Comparison of ENCODE assay signal across 15 cellular contexts in genomic region chr4:158652920-158653319, GRCh38. TPM values are rescaled to one million over a fixed set of nuclear protein-coding genes. Genes with fewer than 3 reads are reported as not detected.
DNase-seq lines count a peak whose midpoint lies in the region; ATAC-seq and TF ChIP-seq lines count a peak whose summit lies in the region.
"Had no signal": no experiment of that assay in that cellular context is flagged by ENCODE, and none has a peak within 500 bp of the region (broad histone marks: within the 10 kb centered on the region; RNA-seq: fewer than 3 reads in every experiment).

No MANE protein-coding gene starts in this region.

- H3K56ac ChIP-seq in H9 (ENCODE audit: insufficient read length, low read depth, low read length), result no peak overlapping the region

- H3K23me2 ChIP-seq in H9 (ENCODE audit: insufficient read length, low read depth, low read length, poor library complexity, severe bottlenecking), result no peaks in the 10 kb centered on the region

- H3K9me3 ChIP-seq in DND-41 (ENCODE audit: insufficient read depth, low read length, severe bottlenecking), result no peaks in the 10 kb centered on the region
- H3K9me3 ChIP-seq in HCT116 (ENCODE audit: control insufficient read depth in 1 of 2, insufficient read depth in 1 of 2, low read depth in 1 of 2, low read length in 2 of 2), result no peaks in the 10 kb centered on the region
- H3K9me3 ChIP-seq in H9 (ENCODE audit: control insufficient read depth, low read depth, low read length), result no peaks in the 10 kb centered on the region
- H3K9me3 ChIP-seq: esophagus muscularis mucosa, right lobe of liver, testis had no signal

- ATAC-seq in DND-41 (ENCODE audit: insufficient read depth, low read depth), result no peak; the same call in 2 of the 3 replicates
- ATAC-seq in HCT116, result no peak
- ATAC-seq in activated naive CD8-positive, alpha-beta T cell treated with anti-CD3 and anti-CD28 coated beads, Interleukin-2, amount 10 ng/mL, durations not matched to agents 7 days and 5 days (ENCODE audit: low read depth), result no peak
- ATAC-seq: right lobe of liver had no signal

- H2BK15ac ChIP-seq in H9 (ENCODE audit: low read depth, low read length), result no peak overlapping the region

- H3K4me3 ChIP-seq in DND-41 (ENCODE audit: low read depth in 1 of 2, low read length in 2 of 2) (no peak overlapping the region), HCT116 (replicated peaks in 1 of 2; ENCODE audit: low read depth in 1 of 2, low read length in 2 of 2) (no peak overlapping the region)
- H3K4me3 ChIP-seq: esophagus muscularis mucosa, right lobe of liver, testis had no signal

- no peak overlapping the region for H3K27ac ChIP-seq in DND-41 (ENCODE audit: low read length)
- no peak overlapping the region for H3K27ac ChIP-seq in HCT116 (ENCODE audit: low read depth, low read length)
- no peak overlapping the region for H3K27ac ChIP-seq in H9 (ENCODE audit: insufficient read length, low read depth, low read length)
- H3K27ac ChIP-seq: esophagus muscularis mucosa, right lobe of liver, testis had no signal

- peak overlapping the region; percentile 35 for H3K4me3 Mint-ChIP-seq in activated naive CD8-positive, alpha-beta T cell treated with anti-CD3 and anti-CD28 coated beads, Interleukin-2, amount 10 ng/mL, durations not matched to agents 7 days and 5 days
- H3K4me3 Mint-ChIP-seq in neural crest cell (no peak overlapping the region), H9 (no peak overlapping the region)

- TF ChIP-seq RAD21 in HCT116 (IDR thresholded peaks at IDR 0.05; ENCODE audit: low read depth), result no peak

- H3T11ph ChIP-seq in H9 (ENCODE audit: low read length), result no peak overlapping the region

- no peak overlapping the region for H4K91ac ChIP-seq in H9 (ENCODE audit: insufficient read length, low read depth, low read length)

- no peak for TF ChIP-seq POLR2A in HCT116 (IDR thresholded peaks at IDR 0.05; ENCODE audit: borderline replicate concordance, extremely low read depth, insufficient read depth, insufficient read length)

- H3K27me3 Mint-ChIP-seq in activated naive CD8-positive, alpha-beta T cell treated with anti-CD3 and anti-CD28 coated beads, Interleukin-2, amount 10 ng/mL, durations not matched to agents 7 days and 5 days, result no peaks in the 10 kb centered on the region
- H3K27me3 Mint-ChIP-seq in neural crest cell (ENCODE audit: low read depth) (no peaks in the 10 kb centered on the region), H9 (ENCODE audit: low read depth) (peaks cover 5% of the 10 kb centered on the region)

- no peak overlapping the region for H3K4ac ChIP-seq in H9 (ENCODE audit: low read depth, low read length)

- H3K79me1 ChIP-seq in H9 (ENCODE audit: insufficient read depth, low read depth, low read length, poor library complexity, severe bottlenecking), result no peaks in the 10 kb centered on the region

- POLR2A ChIA-PET in HCT116 (lab: Charles Lee), result no interaction called here
- POLR2A ChIA-PET in activated naive CD8-positive, alpha-beta T cell treated with anti-CD3 and anti-CD28 coated beads, Interleukin-2, amount 10 ng/mL, durations not matched to agents 7 days and 5 days (lab: Charles Lee), result no interaction called here

- TF ChIP-seq CTCF in DND-41 (IDR thresholded peaks at IDR 0.05; ENCODE audit: borderline replicate concordance, extremely low read depth, low read length, poor library complexity, severe bottlenecking), result no peak
- TF ChIP-seq CTCF in HCT116 (IDR thresholded peaks at IDR 0.05 in 2 of 3, conservative IDR thresholded peaks at IDR 0.05 in 1 of 3; ENCODE audit: borderline replicate concordance in 1 of 3, insufficient read depth in 1 of 3, low read depth in 2 of 3, low read length in 2 of 3), result no peak
- no peak for TF ChIP-seq CTCF in neural crest cell (conservative IDR thresholded peaks at IDR 0.05)
- TF ChIP-seq CTCF in H9 (conservative IDR thresholded peaks at IDR 0.05), result no peak

- no peaks in the 10 kb centered on the region for H3K9me2 ChIP-seq in HCT116 (ENCODE audit: insufficient read depth)

- no peak overlapping the region for H3K9ac ChIP-seq in DND-41 (ENCODE audit: low read depth, low read length)
- no peak overlapping the region for H3K9ac ChIP-seq in HCT116 (ENCODE audit: low read length)
- H3K9ac ChIP-seq in H9 (ENCODE audit: extremely low read depth, insufficient read length, low read length), result no peak overlapping the region

- H2AFZ ChIP-seq in DND-41 (ENCODE audit: low read depth, low read length) (peak overlapping the region; percentile 6; the same call in 1 of the 2 replicates), HCT116 (ENCODE audit: low read depth, low read length, poor library complexity, severe bottlenecking) (peak overlapping the region; percentile 42), H9 (ENCODE audit: low read length) (no peak overlapping the region)

- DNase-seq in DND-41 (no peak), HCT116 (ENCODE audit: low read depth, low spot score) (no peak), neural crest cell (ENCODE audit: low read depth, low spot score) (no peak), RKO (ENCODE audit: low spot score) (no peak), kidney glomerular epithelial cell (lab: John Stamatoyannopoulos, UW) (no peak), SW 1271 (lab: John Stamatoyannopoulos, UW) (no peak), H9 (no peak)
- DNase-seq in activated naive CD8-positive, alpha-beta T cell treated with anti-CD3 and anti-CD28 coated beads, Interleukin-2, amount 10 ng/mL, durations not matched to agents 7 days and 5 days, result no peak
- DNase-seq: Calu3, NCI-H187 treated with DMSO at 0.1 percent for 48 hours, NCI-H748 treated with DMSO at 0.1 percent for 48 hours, right lobe of liver, testis had no signal

- intact Hi-C loops in HCT116 (cut with micrococcal nuclease), result no loop called here

- H3K18ac ChIP-seq in H9 (ENCODE audit: insufficient read length, low read depth, low read length), result no peak overlapping the region

- H3K14ac ChIP-seq in H9 (ENCODE audit: insufficient read depth, low read length), result no peak overlapping the region

- no peaks in the 10 kb centered on the region for H3K9me3 Mint-ChIP-seq in activated naive CD8-positive, alpha-beta T cell treated with anti-CD3 and anti-CD28 coated beads, Interleukin-2, amount 10 ng/mL, durations not matched to agents 7 days and 5 days
- H3K9me3 Mint-ChIP-seq in neural crest cell, result peaks cover 3% of the 10 kb centered on the region
- peaks cover 1% of the 10 kb centered on the region in 2 experiments; a peak in 4 of 5 replicates for H3K9me3 Mint-ChIP-seq in H9
- H3K9me3 Mint-ChIP-seq: activated T-helper 2 cell treated with anti-CD3 and anti-CD28 coated beads, Interferon-gamma antibody, Interleukin-2, Interleukin-4, amounts not matched to agents 10 μg/mL and 5 μg/mL and 100 μg/mL, durations not matched to agents 14 hours and 24 hours and 36 hours had no signal

- H3K36me3 ChIP-seq in DND-41 (ENCODE audit: insufficient read depth, low read length) (no peaks in the 10 kb centered on the region), HCT116 (ENCODE audit: control insufficient read depth in 1 of 2, insufficient read depth in 2 of 2, low read length in 2 of 2) (no peaks in the 10 kb centered on the region)
- H3K36me3 ChIP-seq: esophagus muscularis mucosa, right lobe of liver had no signal

- peaks cover 5% of the 10 kb centered on the region for H3K4me1 Mint-ChIP-seq in activated naive CD8-positive, alpha-beta T cell treated with anti-CD3 and anti-CD28 coated beads, Interleukin-2, amount 10 ng/mL, durations not matched to agents 7 days and 5 days
- H3K4me1 Mint-ChIP-seq in neural crest cell (peaks cover 17% of the 10 kb centered on the region), H9 (peaks cover 9 to 10% of the 10 kb centered on the region in 2 experiments)

- H4K8ac ChIP-seq in H9 (replicated peaks; ENCODE audit: insufficient read length, low read depth, low read length), result no peak overlapping the region

- no peaks in the 10 kb centered on the region for H3K79me2 ChIP-seq in DND-41 (ENCODE audit: insufficient read depth, low read length)
- no peaks in the 10 kb centered on the region for H3K79me2 ChIP-seq in HCT116 (ENCODE audit: insufficient read depth, low read length)
- no peaks in the 10 kb centered on the region for H3K79me2 ChIP-seq in H9 (ENCODE audit: insufficient read depth, low read length)

- H2BK12ac ChIP-seq in H9 (ENCODE audit: insufficient read length, low read depth, low read length), result no peak overlapping the region

- RAD21 ChIA-PET in HCT116 (lab: Charles Lee; ENCODE audit: low non-redundant PET in 1 of 2, low total read pairs in 2 of 2, uncharacterized antibody in 2 of 2, unreplicated experiment in 2 of 2), result no interaction called here

- H4K5ac ChIP-seq in H9 (ENCODE audit: insufficient read length, low read depth, low read length), result no peak overlapping the region

- WGBS in H9 (ENCODE audit: extremely low coverage, insufficient read length, low lambda C conversion rate), result no CpG with 5 or more reads among the region's 2 CpGs

- H4K20me1 ChIP-seq in DND-41 (ENCODE audit: insufficient read depth, low read length) (no peaks in the 10 kb centered on the region), HCT116 (ENCODE audit: insufficient read depth) (no peaks in the 10 kb centered on the region), H9 (ENCODE audit: control insufficient read depth, insufficient read depth, insufficient read length) (no peaks in the 10 kb centered on the region)

- CTCF ChIA-PET in HCT116 (lab: Charles Lee), result no interaction called here

- H3K27ac Mint-ChIP-seq in activated naive CD8-positive, alpha-beta T cell treated with anti-CD3 and anti-CD28 coated beads, Interleukin-2, amount 10 ng/mL, durations not matched to agents 7 days and 5 days, result no peak overlapping the region
- H3K27ac Mint-ChIP-seq in neural crest cell (ENCODE audit: unreplicated experiment) (peak overlapping the region; percentile 71), H9 (no peak overlapping the region)
- H3K27ac Mint-ChIP-seq: activated T-helper 2 cell treated with anti-CD3 and anti-CD28 coated beads, Interferon-gamma antibody, Interleukin-2, Interleukin-4, amounts not matched to agents 10 μg/mL and 5 μg/mL and 100 μg/mL, durations not matched to agents 14 hours and 24 hours and 36 hours had no signal

- H3K27me3 ChIP-seq in DND-41 (ENCODE audit: insufficient read depth, low read length, poor library complexity) (no peaks in the 10 kb centered on the region), HCT116 (ENCODE audit: insufficient read depth, low read length) (no peaks in the 10 kb centered on the region), H9 (ENCODE audit: insufficient read depth, low read length) (no peaks in the 10 kb centered on the region)
- H3K27me3 ChIP-seq: right lobe of liver, testis had no signal

- no peak overlapping the region for H2BK20ac ChIP-seq in H9 (ENCODE audit: low read depth, low read length, poor library complexity, severe bottlenecking)

- H3K4me2 ChIP-seq in DND-41 (ENCODE audit: insufficient read depth, low read length) (peak overlapping the region; percentile 21; the same call in 1 of the 2 replicates), HCT116 (ENCODE audit: low read length) (no peak overlapping the region), H9 (ENCODE audit: insufficient read depth, insufficient read length, low read length) (no peak overlapping the region)

- no peak overlapping the region for H2BK120ac ChIP-seq in H9 (ENCODE audit: low read depth, low read length, poor library complexity, severe bottlenecking)

- H3K36me3 Mint-ChIP-seq in activated naive CD8-positive, alpha-beta T cell treated with anti-CD3 and anti-CD28 coated beads, Interleukin-2, amount 10 ng/mL, durations not matched to agents 7 days and 5 days, result no peaks in the 10 kb centered on the region
- no peaks in the 10 kb centered on the region for H3K36me3 Mint-ChIP-seq in neural crest cell (ENCODE audit: low read depth)
- H3K36me3 Mint-ChIP-seq in H9 (ENCODE audit: insufficient read depth in 1 of 3, low read depth in 3 of 3), result 0 out of 7 replicates have a peak, but pooled peaks cover 0 to 1% (median 1%) of the 10 kb centered on the region in 3 experiments

- no peak overlapping the region for H3K23ac ChIP-seq in H9 (ENCODE audit: insufficient read length, low read depth, low read length)

- no peak overlapping the region for H2AK5ac ChIP-seq in H9 (ENCODE audit: insufficient read length, low read length)

- H2BK5ac ChIP-seq in H9 (ENCODE audit: insufficient read length, low read length), result no peak overlapping the region

- H3K4me1 ChIP-seq in DND-41 (ENCODE audit: insufficient read depth, low read length) (peaks cover 4% of the 10 kb centered on the region; the same call in 1 of the 2 replicates), HCT116 (ENCODE audit: control insufficient read depth in 1 of 2, insufficient read depth in 2 of 2, low read length in 2 of 2) (no peaks in the 10 kb centered on the region), H9 (ENCODE audit: insufficient read depth, low read length) (peaks cover 3% of the 10 kb centered on the region; the same call in 1 of the 2 replicates)
- H3K4me1 ChIP-seq: esophagus muscularis mucosa, right lobe of liver, testis had no signal

- no TSS peak for BruUV-seq in HCT116 (replicated peaks; lab: Mats Ljungman, UMichigan)

RNA-seq across cellular contexts. Expression of gene C4orf46, which starts 18.8 kb away (rescaled TPM):
- total RNA-seq in HCT116 (2021; ENCODE audit: unreplicated experiment) (16.3 TPM), neural crest cell (28.4 and 30.1 TPM in 2 replicates), H9 (2021) (19.6 and 22.0 TPM in 2 replicates)
- 4.7 and 6.9 TPM in 2 replicates for polyA plus RNA-seq in HCT116 (2012)
- total RNA-seq in activated naive CD8-positive, alpha-beta T cell treated with anti-CD3 and anti-CD28 coated beads, Interleukin-2, amount 10 ng/mL, durations not matched to agents 7 days and 5 days, result 10 to 100 TPM; 11.8 to 12.7 TPM

RNA-seq across cellular contexts. Expression of gene ETFDH, which starts 19.2 kb away (rescaled TPM):
- total RNA-seq in HCT116 (2021; ENCODE audit: unreplicated experiment) (22.2 TPM), neural crest cell (15.8 and 17.5 TPM in 2 replicates), H9 (2021) (11.9 and 12.8 TPM in 2 replicates)
- 8.0 and 8.8 TPM in 2 replicates for polyA plus RNA-seq in HCT116 (2012)
- 10 to 100 TPM; 19.1 to 20.2 TPM for total RNA-seq in activated naive CD8-positive, alpha-beta T cell treated with anti-CD3 and anti-CD28 coated beads, Interleukin-2, amount 10 ng/mL, durations not matched to agents 7 days and 5 days
